In genomic region chr18:23619388-23619873, GRCh38 we compare ENCODE assay signal across 8 cellular contexts. TPM values are rescaled to one million over a fixed set of nuclear protein-coding genes. Genes with fewer than 3 reads are reported as not detected.
DNase-seq lines count a peak whose midpoint lies in the region; ATAC-seq and TF ChIP-seq lines count a peak whose summit lies in the region.

No MANE protein-coding gene starts in this region.

- peak overlapping the region in 1 of 7 donors; percentile 61 for H3K27ac Mint-ChIP-seq in CD14-positive monocyte

- TF ChIP-seq CTCF in CD14-positive monocyte (IDR thresholded peaks at IDR 0.05) (no peak), lower leg skin (IDR thresholded peaks at IDR 0.05) (no peak)

- TF ChIP-seq POLR2A in lower leg skin (IDR thresholded peaks at IDR 0.05), result no peak

- intact Hi-C loops in CD14-positive monocyte (cut with micrococcal nuclease) (no loop called here), left ventricle myocardium superior (cut with micrococcal nuclease) (no loop called here), lower leg skin (cut with DNase I; ENCODE audit: low total_unique reads) (no loop called here)

- WGBS in lower leg skin, 2 donors, result 1 to 2% methylated on average over 32 to 34 of the region's 41 CpGs

- H3K4me3 ChIP-seq in lower leg skin (ENCODE audit: low read depth, poor library complexity, severe bottlenecking), result no peak overlapping the region

- H3K36me3 Mint-ChIP-seq in CD14-positive monocyte, result peaks cover 3 to 6% of the 10 kb centered on the region in 2 donors

- DNase-seq in CD14-positive monocyte (ENCODE audit: low spot score), result no peak
- DNase-seq in activated CD8-positive, alpha-beta memory T cell treated with anti-CD3 and anti-CD28 coated beads, Interleukin-2, amount 50 U/mL, for 48 hours, result peak; percentile 60
- peak; percentile 55 for DNase-seq in left ventricle myocardium superior
- DNase-seq in retina, result peak; percentile 85
- no peak for DNase-seq in NCI-H774 (lab: John Stamatoyannopoulos, UW)
- DNase-seq in lower leg skin (ENCODE audit: low spot score in 2 of 2), result no peak

- ATAC-seq in GM21576 (IDR thresholded peaks at IDR 0.05; ENCODE audit: unreplicated experiment) (peak; percentile 15), left ventricle myocardium superior (peak; percentile 82), GM21515 (IDR thresholded peaks at IDR 0.05; ENCODE audit: unreplicated experiment) (no peak)

- peaks cover 0 to 8% (median 0%) of the 10 kb centered on the region in 7 donors for H3K9me3 Mint-ChIP-seq in CD14-positive monocyte

- peaks cover 21 to 38% (median 28%) of the 10 kb centered on the region in 3 donors for H3K27me3 Mint-ChIP-seq in CD14-positive monocyte (ENCODE audit: low read depth in 3 of 3)

- peaks cover 22% of the 10 kb centered on the region for H3K4me1 Mint-ChIP-seq in CD14-positive monocyte

- H3K4me3 Mint-ChIP-seq in CD14-positive monocyte, result peak overlapping the region; percentile 85 to 95

RNA-seq across cellular contexts. Expression of gene NPC1, which starts 33.1 kb away (rescaled TPM):
- polyA plus RNA-seq in CD14-positive monocyte, result 10 to 100 TPM in 1 of 2 donors, 1 to 10 TPM in 1; 7.5 to 17.9 TPM
- 13.3 TPM for total RNA-seq in left ventricle myocardium superior
- 100 to 1,000 TPM in 2 of 4 donors, 10 to 100 TPM in 2; 75.1 to 114 (median 100) TPM for total RNA-seq in lower leg skin

RNA-seq across cellular contexts. Expression of gene ANKRD29, which starts 43.3 kb away (rescaled TPM):
- under 1 TPM in 1 of 2 donors, not detected in 1; 0.11 TPM for polyA plus RNA-seq in CD14-positive monocyte
- total RNA-seq in left ventricle myocardium superior (9.8 TPM), lower leg skin (1 to 10 TPM in 3 of 4 donors, under 1 TPM in 1; 0.99 to 4.4 (median 1.8) TPM)

Comparison
In these comparisons a context has a peak if more than half of its experiments do, and no peak if none do; other contexts are left out.
1. DNase-seq: peak in activated CD8-positive, alpha-beta memory T cell treated with anti-CD3 and anti-CD28 coated beads, Interleukin-2, amount 50 U/mL, for 48 hours (single experiment), left ventricle myocardium superior (single experiment) and retina (single experiment); none in CD14-positive monocyte (single experiment), NCI-H774 (single experiment) and lower leg skin (0 of 2).